ENCODE assay signal across 9 cellular contexts in the genomic region with DNA sequence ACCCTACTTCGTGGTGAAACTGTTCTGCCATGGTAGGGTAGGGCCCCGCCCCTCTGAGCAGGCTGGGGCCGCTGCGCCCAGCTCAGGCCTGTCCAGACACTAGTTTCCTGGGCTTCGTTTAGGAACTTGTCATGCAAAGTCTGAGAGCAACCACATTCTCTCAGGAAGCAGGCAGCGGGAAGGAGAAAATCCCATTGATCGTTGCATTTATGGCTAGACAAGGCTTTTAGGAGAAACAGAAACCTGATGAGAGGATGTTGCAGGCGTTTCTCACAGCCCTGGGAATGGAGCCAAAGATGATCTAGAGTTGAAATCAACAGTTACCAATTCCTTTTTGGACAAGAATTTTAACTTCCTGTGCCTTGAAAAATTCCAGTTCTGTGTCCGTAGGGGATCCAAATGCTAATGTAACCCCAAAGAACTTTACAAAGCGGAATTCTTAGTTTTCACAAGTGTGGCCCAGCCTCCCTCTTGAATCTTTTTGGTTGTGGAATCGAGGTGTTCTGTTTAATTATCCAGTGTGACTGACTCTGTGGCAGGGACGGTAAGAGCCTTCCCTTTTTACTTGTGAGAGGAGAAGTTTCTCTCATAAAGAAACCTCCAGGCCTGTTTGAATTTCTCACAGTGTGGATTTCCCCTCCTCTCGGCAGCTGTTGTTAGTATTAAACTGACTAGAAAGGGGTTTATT. TPM values are rescaled to one million over a fixed set of nuclear protein-coding genes. Genes with fewer than 3 reads are reported as not detected.
DNase-seq lines count a peak whose midpoint lies in the region; ATAC-seq and TF ChIP-seq lines count a peak whose summit lies in the region.
"Had no signal": no experiment of that assay in that cellular context is flagged by ENCODE, and none has a peak within 500 bp of the region (broad histone marks: within the 10 kb centered on the region; RNA-seq: fewer than 3 reads in every experiment).

No MANE protein-coding gene starts in this region.

- no peak for TF ChIP-seq CTCF in MCF 10A (IDR thresholded peaks at IDR 0.05; ENCODE audit: unreplicated experiment)

- H3K23ac ChIP-seq in mesenchymal stem cell (ENCODE audit: low read length in 2 of 2) = no peak overlapping the region

- peak; percentile 40 for DNase-seq in activated naive CD4-positive, alpha-beta T cell treated with anti-CD3 and anti-CD28 coated beads for 36 hours
- no peak for DNase-seq in activated naive CD4-positive, alpha-beta T cell treated with anti-CD3 and anti-CD28 coated beads, Interleukin-2, amount 50 U/mL, for 16 hours
- DNase-seq in MCF 10A (ENCODE audit: unreplicated experiment) = peak; percentile 9
- peak; percentile 88 for DNase-seq in mesenchymal stem cell
- no peak for DNase-seq in effector CD8-positive, alpha-beta T cell (lab: John Stamatoyannopoulos, UW)
- no peak for DNase-seq in activated CD4-positive, alpha-beta T cell treated with anti-CD3 and anti-CD28 coated beads, Interleukin-2, amount 50 U/mL, for 4 hours
- DNase-seq in OCI-M2 (lab: John Stamatoyannopoulos, UW; ENCODE audit: unreplicated experiment) = no peak
- DNase-seq: DND-41 had no signal

- H3K27ac Mint-ChIP-seq in activated naive CD4-positive, alpha-beta T cell treated with anti-CD3 and anti-CD28 coated beads for 36 hours = no peak overlapping the region
- H3K27ac Mint-ChIP-seq in MCF 10A (ENCODE audit: low read depth, unreplicated experiment) = no peak overlapping the region

- H3K27me3 Mint-ChIP-seq in activated naive CD4-positive, alpha-beta T cell treated with anti-CD3 and anti-CD28 coated beads for 36 hours (ENCODE audit: low read depth) = peaks cover 9% of the 10 kb centered on the region
- peaks cover 10% of the 10 kb centered on the region for H3K27me3 Mint-ChIP-seq in MCF 10A (ENCODE audit: insufficient read depth, unreplicated experiment)

- H2AFZ ChIP-seq in mesenchymal stem cell (ENCODE audit: low read depth, low read length) = peak overlapping the region; percentile 33

- POLR2A ChIA-PET in MCF 10A (lab: Yijun Ruan, JAX) = no interaction called here

- H3K4ac ChIP-seq in mesenchymal stem cell (ENCODE audit: low read depth in 1 of 2, low read length in 2 of 2) = peak overlapping the region; percentile 52 to 78

- H2BK5ac ChIP-seq in mesenchymal stem cell (ENCODE audit: low read depth, low read length, poor library complexity, severe bottlenecking) = no peak overlapping the region

- no peak overlapping the region for H3K4me3 Mint-ChIP-seq in activated naive CD4-positive, alpha-beta T cell treated with anti-CD3 and anti-CD28 coated beads for 36 hours
- no peak overlapping the region for H3K4me3 Mint-ChIP-seq in MCF 10A (ENCODE audit: unreplicated experiment)

- CTCF ChIA-PET in activated naive CD4-positive, alpha-beta T cell treated with anti-CD3 and anti-CD28 coated beads for 36 hours (lab: Charles Lee) = no interaction called here
- CTCF ChIA-PET in MCF 10A (lab: Yijun Ruan, JAX) = interaction anchor here (2.7 kb wide), 1 partner anchor 16 kb away, joined by 7 read pairs; no protein-coding TSS in a partner anchor

- peak; percentile 69 for ATAC-seq in HG03175 (IDR thresholded peaks at IDR 0.05; ENCODE audit: unreplicated experiment)

- H3K14ac ChIP-seq in mesenchymal stem cell (ENCODE audit: low read length in 2 of 2) = no peak overlapping the region

- H2BK15ac ChIP-seq in mesenchymal stem cell (ENCODE audit: low read depth, poor library complexity, severe bottlenecking) = peak overlapping the region; percentile 75

- H4K91ac ChIP-seq in mesenchymal stem cell (ENCODE audit: low read length) = peak overlapping the region; percentile 67

- no peaks in the 10 kb centered on the region for H3K9me3 Mint-ChIP-seq in activated naive CD4-positive, alpha-beta T cell treated with anti-CD3 and anti-CD28 coated beads for 36 hours
- no peaks in the 10 kb centered on the region for H3K9me3 Mint-ChIP-seq in MCF 10A (ENCODE audit: unreplicated experiment)

- peak overlapping the region; percentile 59 to 94 for H3K18ac ChIP-seq in mesenchymal stem cell (ENCODE audit: low read depth in 1 of 2, low read length in 2 of 2)

- H3K9me3 ChIP-seq in mesenchymal stem cell (ENCODE audit: control insufficient read depth, low read length) = no peaks in the 10 kb centered on the region

- peak overlapping the region; percentile 91 for H4K8ac ChIP-seq in mesenchymal stem cell (ENCODE audit: low read length)

- no peak overlapping the region for H3K4me2 ChIP-seq in mesenchymal stem cell (ENCODE audit: low read length, poor library complexity, severe bottlenecking)

- H2BK12ac ChIP-seq in mesenchymal stem cell (ENCODE audit: low read length in 2 of 2) = peak overlapping the region; percentile 64 to 89

- peaks cover 6% of the 10 kb centered on the region for H3K4me1 Mint-ChIP-seq in activated naive CD4-positive, alpha-beta T cell treated with anti-CD3 and anti-CD28 coated beads for 36 hours (ENCODE audit: low read depth)
- H3K4me1 Mint-ChIP-seq in MCF 10A (ENCODE audit: insufficient read depth, unreplicated experiment) = peaks cover 6% of the 10 kb centered on the region

- WGBS in mesenchymal stem cell = 45% methylated on average over 11 of the region's 13 CpGs

- no peaks in the 10 kb centered on the region for H3K36me3 ChIP-seq in mesenchymal stem cell (ENCODE audit: control insufficient read depth in 1 of 2, insufficient read depth in 2 of 2, low read depth in 1 of 2, low read length in 2 of 2)

- no peaks in the 10 kb centered on the region for H3K27me3 ChIP-seq in mesenchymal stem cell (ENCODE audit: control insufficient read depth in 1 of 2, insufficient read depth in 1 of 2, low read length in 2 of 2)

- BruUV-seq in MCF 10A (replicated peaks; lab: Mats Ljungman, UMichigan) = no TSS peak

- no peaks in the 10 kb centered on the region for H3K79me1 ChIP-seq in mesenchymal stem cell (replicated peaks; ENCODE audit: low read length, poor library complexity, severe bottlenecking)

- H3K4me1 ChIP-seq in mesenchymal stem cell (ENCODE audit: control insufficient read depth, insufficient read depth, low read depth, low read length) = peaks cover 3% of the 10 kb centered on the region

- peak overlapping the region in 1 of 2 experiments; percentile 45 for H3K4me3 ChIP-seq in mesenchymal stem cell (ENCODE audit: insufficient read depth in 1 of 2, low read depth in 1 of 2, low read length in 2 of 2)

- intact Hi-C loops in activated naive CD4-positive, alpha-beta T cell treated with anti-CD3 and anti-CD28 coated beads for 36 hours (cut with micrococcal nuclease) = loop anchor here (1.0 kb wide), 3 partner anchors 12 to 46 kb away; no protein-coding TSS in a partner anchor
- intact Hi-C loops in MCF 10A (cut with micrococcal nuclease) = no loop called here

- H3K36me3 Mint-ChIP-seq in activated naive CD4-positive, alpha-beta T cell treated with anti-CD3 and anti-CD28 coated beads for 36 hours (ENCODE audit: low read depth) = no peaks in the 10 kb centered on the region
- no peaks in the 10 kb centered on the region for H3K36me3 Mint-ChIP-seq in MCF 10A (ENCODE audit: insufficient read depth, unreplicated experiment)

- H2AK5ac ChIP-seq in mesenchymal stem cell (ENCODE audit: low read length, severe bottlenecking) = no peak overlapping the region

- no peak overlapping the region for H3K27ac ChIP-seq in mesenchymal stem cell (ENCODE audit: low read length, poor library complexity, severe bottlenecking)

- peak overlapping the region; percentile 55 for H2BK120ac ChIP-seq in mesenchymal stem cell (ENCODE audit: low read depth, low read length)

- peak overlapping the region; percentile 85 for H3K9ac ChIP-seq in mesenchymal stem cell (ENCODE audit: low read length)

RNA-seq across cellular contexts. Expression of a gene that starts 4.5 kb away (rescaled TPM):
- under 1 TPM; 0.74 to 0.89 TPM for total RNA-seq in activated naive CD4-positive, alpha-beta T cell treated with anti-CD3 and anti-CD28 coated beads for 36 hours
- not detected in 2 replicates for total RNA-seq in MCF 10A (2022)
- polyA plus RNA-seq in mesenchymal stem cell (2013, experiment 1 of 2) = 0.01 TPM
- 0.01 TPM for polyA plus RNA-seq in mesenchymal stem cell (2013, experiment 2 of 2)

RNA-seq across cellular contexts. Expression of a gene that starts 11.5 kb away (rescaled TPM):
- under 1 TPM; 0.41 to 0.64 TPM for total RNA-seq in activated naive CD4-positive, alpha-beta T cell treated with anti-CD3 and anti-CD28 coated beads for 36 hours
- not detected in 2 replicates for total RNA-seq in MCF 10A (2022)
- 0.40 TPM for polyA plus RNA-seq in mesenchymal stem cell (2013, experiment 1 of 2)
- 0.45 TPM for polyA plus RNA-seq in mesenchymal stem cell (2013, experiment 2 of 2)

RNA-seq across cellular contexts. Expression of a gene that starts 21.1 kb away (rescaled TPM):
- total RNA-seq in activated naive CD4-positive, alpha-beta T cell treated with anti-CD3 and anti-CD28 coated beads for 36 hours = 10 to 100 TPM; 30.5 to 31.5 TPM
- total RNA-seq in MCF 10A (2022) = 50.1 and 57.6 TPM in 2 replicates
- polyA plus RNA-seq in mesenchymal stem cell (2013, experiment 1 of 2) = 36.4 TPM
- 35.9 TPM for polyA plus RNA-seq in mesenchymal stem cell (2013, experiment 2 of 2)

RNA-seq across cellular contexts. Expression of a gene that starts 24.0 kb away (rescaled TPM):
- total RNA-seq in activated naive CD4-positive, alpha-beta T cell treated with anti-CD3 and anti-CD28 coated beads for 36 hours = not detected
- not detected in 2 replicates for total RNA-seq in MCF 10A (2022)
- polyA plus RNA-seq in mesenchymal stem cell (2013, experiment 1 of 2) = 0.03 TPM
- not detected for polyA plus RNA-seq in mesenchymal stem cell (2013, experiment 2 of 2)

Comparison
In these comparisons a context has a peak if more than half of its experiments do, and no peak if none do; other contexts are left out.
1. DNase-seq: peak in activated naive CD4-positive, alpha-beta T cell treated with anti-CD3 and anti-CD28 coated beads for 36 hours (single experiment), MCF 10A (single experiment) and mesenchymal stem cell (single experiment); none in activated naive CD4-positive, alpha-beta T cell treated with anti-CD3 and anti-CD28 coated beads, Interleukin-2, amount 50 U/mL, for 16 hours (single experiment), effector CD8-positive, alpha-beta T cell (single experiment), activated CD4-positive, alpha-beta T cell treated with anti-CD3 and anti-CD28 coated beads, Interleukin-2, amount 50 U/mL, for 4 hours (0 of 2) and OCI-M2 (single experiment).